In the genomic region with DNA sequence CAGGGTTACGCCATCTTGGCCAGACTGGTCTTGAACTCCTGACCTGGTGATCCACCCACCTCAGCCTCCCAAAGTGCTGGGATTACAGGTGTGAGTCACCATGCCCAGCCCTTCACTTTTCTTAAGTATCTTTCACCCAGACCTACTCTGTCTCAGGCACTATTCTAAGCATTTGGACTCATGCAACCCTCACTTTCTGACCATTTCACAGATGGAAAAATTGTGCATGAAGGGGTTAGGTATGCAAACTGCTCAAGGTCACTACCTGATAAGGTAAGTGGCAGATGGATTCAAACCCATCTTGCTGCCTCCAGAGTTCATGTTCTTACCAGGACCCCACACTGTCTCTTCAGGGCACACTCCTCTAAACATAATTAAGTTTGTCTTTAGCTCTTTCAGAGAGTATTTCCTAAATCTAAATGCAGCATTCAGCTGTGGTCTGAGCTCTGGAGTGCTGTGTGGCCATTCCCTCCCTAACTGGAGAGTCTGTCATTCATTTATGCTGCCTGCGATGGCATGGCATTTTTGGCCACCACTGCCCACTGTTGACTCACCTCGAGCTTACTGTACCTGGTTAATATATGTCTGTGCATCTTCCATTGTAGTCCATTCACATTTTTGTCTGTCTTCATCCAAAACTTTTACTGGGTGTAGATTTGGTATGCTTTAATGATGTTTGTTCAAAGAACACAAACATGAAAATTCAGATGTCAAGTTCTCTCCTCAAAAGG, we compare ENCODE assay signal across 29 cellular contexts.
"Had no signal": no experiment of that assay in that cellular context is flagged by ENCODE, and none has a peak within 500 bp of the region (broad histone marks: within the 10 kb centered on the region; RNA-seq: fewer than 3 reads in every experiment).

No MANE protein-coding gene starts in this region.

- H3K4me1 ChIP-seq: colonic mucosa, uterus had no signal

- H3K4me1 Mint-ChIP-seq: immature natural killer cell; natural killer cell; stimulated activated naive B cell treated with anti-CD40 and anti-IgM and Interleukin-4, amounts not matched to agents 10 μg/mL and 1 μg/mL and 100 μg/mL, for 72 hours had no signal

- H3K36me3 ChIP-seq: colonic mucosa, gastroesophageal sphincter, heart right ventricle, lower lobe of right lung, neutrophil, pancreas, right lobe of liver, thoracic aorta, tibial nerve, upper lobe of right lung, uterus had no signal

- H3K27me3 ChIP-seq: colonic mucosa, foreskin keratinocyte, gastroesophageal sphincter, pancreas, right lobe of liver, tibial nerve, upper lobe of right lung, uterus had no signal

- DNase-seq: colonic mucosa; effector CD8-positive, alpha-beta T cell; endodermal cell; foreskin keratinocyte; glutamatergic neuron; heart right ventricle; hypothalamus; immature natural killer cell; islet precursor cell; kidney glomerular epithelial cell; left ventricle myocardium superior; lower lobe of right lung; natural killer cell; pancreas; right lobe of liver; small intestine; stimulated activated CD4-positive, alpha-beta T cell treated with anti-CD3 and anti-CD28 coated beads, Interleukin-15, amount 100 ng/mL, for 24 hours; stimulated activated CD4-positive, alpha-beta T cell treated with anti-CD3 and anti-CD28 coated beads, Interleukin-2, amount 100 ng/mL, for 48 hours; stimulated activated naive B cell treated with anti-CD40 and anti-IgM and Interleukin-4, amounts not matched to agents 10 μg/mL and 1 μg/mL and 100 μg/mL, for 72 hours; upper lobe of right lung; uterus had no signal

- H3K9me3 ChIP-seq: colonic mucosa, gastroesophageal sphincter, heart right ventricle, lower lobe of right lung, neutrophil, pancreas, right lobe of liver, thoracic aorta, tibial nerve, upper lobe of right lung, uterus had no signal

- H3K27ac Mint-ChIP-seq: dendritic cell treated with granulocyte-macrophage colony-stimulating factor and Interleukin-4, amounts not matched to agents 40 ng/mL and 50 ng/mL, for 4 days; endodermal cell; immature natural killer cell; natural killer cell; stimulated activated naive B cell treated with anti-CD40 and anti-IgM and Interleukin-4, amounts not matched to agents 10 μg/mL and 1 μg/mL and 100 μg/mL, for 72 hours; stimulated activated naive CD8-positive, alpha-beta T cell treated with anti-CD3 and anti-CD28 coated beads, Interleukin-15, Interleukin-2, amounts not matched to agents 100 ng/mL and 50 ng/mL, for 24 hours had no signal

- H3K4me3 ChIP-seq: colonic mucosa, gastroesophageal sphincter, heart right ventricle, lower lobe of right lung, pancreas, right lobe of liver, thoracic aorta, tibial nerve, upper lobe of right lung, uterus had no signal

- H3K36me3 Mint-ChIP-seq: immature natural killer cell; natural killer cell; stimulated activated naive B cell treated with anti-CD40 and anti-IgM and Interleukin-4, amounts not matched to agents 10 μg/mL and 1 μg/mL and 100 μg/mL, for 72 hours had no signal

- H3K9me3 Mint-ChIP-seq: dendritic cell treated with granulocyte-macrophage colony-stimulating factor and Interleukin-4, amounts not matched to agents 40 ng/mL and 50 ng/mL, for 4 days; endodermal cell; immature natural killer cell; natural killer cell; stimulated activated naive B cell treated with anti-CD40 and anti-IgM and Interleukin-4, amounts not matched to agents 10 μg/mL and 1 μg/mL and 100 μg/mL, for 72 hours; stimulated activated naive CD8-positive, alpha-beta T cell treated with anti-CD3 and anti-CD28 coated beads, Interleukin-15, Interleukin-2, amounts not matched to agents 100 ng/mL and 50 ng/mL, for 24 hours had no signal

- FAIRE-seq: pancreas, small intestine had no signal

- ATAC-seq: esophagus mucosa; foreskin keratinocyte; gastroesophageal sphincter; heart right ventricle; left ventricle myocardium superior; lower lobe of right lung; natural killer cell; pancreas; right lobe of liver; stimulated activated naive B cell treated with anti-CD40 and anti-IgM and Interleukin-4, amounts not matched to agents 10 μg/mL and 1 μg/mL and 100 μg/mL, for 72 hours; upper lobe of right lung had no signal

- H3K27ac ChIP-seq: colonic mucosa, epithelial cell of prostate, foreskin keratinocyte, gastroesophageal sphincter, heart right ventricle, lower lobe of right lung, neutrophil, pancreas, right lobe of liver, thoracic aorta, tibial nerve, upper lobe of right lung, uterus had no signal

- H3K4me3 Mint-ChIP-seq: dendritic cell treated with granulocyte-macrophage colony-stimulating factor and Interleukin-4, amounts not matched to agents 40 ng/mL and 50 ng/mL, for 4 days; endodermal cell; immature natural killer cell; natural killer cell; stimulated activated naive B cell treated with anti-CD40 and anti-IgM and Interleukin-4, amounts not matched to agents 10 μg/mL and 1 μg/mL and 100 μg/mL, for 72 hours; stimulated activated naive CD8-positive, alpha-beta T cell treated with anti-CD3 and anti-CD28 coated beads, Interleukin-15, Interleukin-2, amounts not matched to agents 100 ng/mL and 50 ng/mL, for 24 hours had no signal
